ENCODE assay signal across 8 cellular contexts in genomic region chr6:1608976-1609661, GRCh38. TPM values are rescaled to one million over a fixed set of nuclear protein-coding genes. Genes with fewer than 3 reads are reported as not detected.
DNase-seq lines count a peak whose midpoint lies in the region; ATAC-seq, FAIRE-seq and TF ChIP-seq lines count a peak whose summit lies in the region.

No MANE protein-coding gene starts in this region.

- intact Hi-C loops in GM12878 (cut with micrococcal nuclease; ENCODE audit: unreplicated experiment): loop anchor here (10.0 kb wide), 1 partner anchor 166 kb away; no protein-coding TSS in a partner anchor
- intact Hi-C loops in lower leg skin (cut with DNase I; ENCODE audit: low total_unique reads): loop anchor here (5.0 kb wide), 1 partner anchor 743 kb away; no protein-coding TSS in a partner anchor
- intact Hi-C loops in vagina (cut with DNase I): loop anchor here (5.0 to 10.0 kb wide), 5 partner anchors 78 to 1158 kb away; partner anchors contain the start of gene WRNIP1

- CTCF ChIA-PET in GM12878 (lab: Yijun Ruan, JAX): interaction anchor here (1.5 to 3.4 kb wide), 2 partner anchors 12 to 494 kb away, joined by 3 to 19 read pairs; no protein-coding TSS in a partner anchor

- no TSS peak for BruUV-seq in GM12878 (replicated peaks; lab: Mats Ljungman, UMichigan)

- no peaks in the 10 kb centered on the region; the same call in 2 of the 3 replicates for H3K9me3 ChIP-seq in GM12878 (replicated peaks; ENCODE audit: control insufficient read depth, insufficient read depth, low read length)
- H3K9me3 ChIP-seq in vagina: no peaks in the 10 kb centered on the region

- FAIRE-seq in GM12878 (lab: Jason Lieb, UNC): no peak

- no peaks in the 10 kb centered on the region for H3K79me2 ChIP-seq in GM12878 (ENCODE audit: control insufficient read depth, insufficient read depth, low read length)

- RAD21 ChIA-PET in GM12878 (lab: Charles Lee; ENCODE audit: unreplicated experiment): interaction anchor here (1.5 to 2.3 kb wide), 2 partner anchors 495 to 839 kb away, joined by 4 to 8 read pairs; no protein-coding TSS in a partner anchor

- H3K36me3 ChIP-seq in GM12878 (ENCODE audit: control insufficient read depth in 2 of 2, insufficient read depth in 2 of 2, low read length in 1 of 2): no peaks in the 10 kb centered on the region
- H3K36me3 ChIP-seq in vagina: no peaks in the 10 kb centered on the region

- H2AFZ ChIP-seq in GM12878 (ENCODE audit: control insufficient read depth, low read depth, low read length): peak overlapping the region; percentile 53

- H3K27me3 ChIP-seq in GM12878 (replicated peaks in 1 of 2; ENCODE audit: control insufficient read depth in 2 of 2, insufficient read depth in 2 of 2, low read length in 1 of 2) (peaks cover 29 to 41% of the 10 kb centered on the region in 2 experiments), vagina (peaks cover 32% of the 10 kb centered on the region)

- H3K27ac ChIP-seq in GM12878 (ENCODE audit: control insufficient read depth, insufficient read depth) (no peak overlapping the region), vagina (peak overlapping the region; percentile 71)

- POLR2A ChIA-PET in GM12878 (lab: Charles Lee): no interaction called here

- H3K4me2 ChIP-seq in GM12878 (ENCODE audit: control insufficient read depth, insufficient read depth): peak overlapping the region; percentile 87; the same call in 1 of the 2 replicates

- in situ Hi-C loops in KBM-7 (cut with MboI; ENCODE audit: low pct_unique_long_range_greater_than_20kb, low sequenced_read_pairs): no loop called here
- in situ Hi-C loops in GM12878 (cut with MboI): loop anchor here (5.0 kb wide), 1 partner anchor 583 kb away; no protein-coding TSS in a partner anchor

- SMC1A ChIA-PET in GM12878 (lab: Charles Lee; ENCODE audit: uncharacterized antibody, unreplicated experiment): interaction anchor here (1.0 kb wide), 1 partner anchor 495 kb away, joined by 4 read pairs; no protein-coding TSS in a partner anchor

- ATAC-seq in GM12878: no peak

- H4K20me1 ChIP-seq in GM12878 (ENCODE audit: control insufficient read depth, insufficient read depth): 0 out of 2 replicates have a peak, but pooled peaks cover 6% of the 10 kb centered on the region

- H3K4me3 ChIP-seq in GM08714 (ENCODE audit: low read length): peak overlapping the region; percentile 38; the same call in 1 of the 2 replicates
- peak overlapping the region; percentile 72; the same call in 1 of the 2 replicates for H3K4me3 ChIP-seq in GM12878
- H3K4me3 ChIP-seq in lower leg skin (ENCODE audit: low read depth, poor library complexity, severe bottlenecking): peak overlapping the region; percentile 52
- peak overlapping the region; percentile 59 to 72 for H3K4me3 ChIP-seq in vagina

- no peak for TF ChIP-seq EP300 in GM12878 (IDR thresholded peaks at IDR 0.05; ENCODE audit: borderline replicate concordance in 1 of 2, control insufficient read depth in 1 of 2, low read depth in 2 of 2, low read length in 2 of 2)

- TF ChIP-seq POLR2A in GM12878 (IDR thresholded peaks at IDR 0.05; ENCODE audit: low read depth, low read length): no peak
- no peak for TF ChIP-seq POLR2A in lower leg skin (IDR thresholded peaks at IDR 0.05)
- TF ChIP-seq POLR2A in vagina (IDR thresholded peaks at IDR 0.05): no peak

- 2% methylated on average over 40 of the region's 70 CpGs for WGBS in GM12878 (ENCODE audit: insufficient coverage, insufficient replicate concordance, low lambda C conversion rate, missing lambda C conversion rate)
- 1 to 2% methylated on average over 48 of the region's 70 CpGs for WGBS in lower leg skin, 2 donors

- DNase-seq in KBM-7 (peak; percentile 32), GM12878 (ENCODE audit: low read depth, low spot score) (no peak), lower leg skin (ENCODE audit: low spot score in 2 of 2) (peak in 1 of 2 donors; percentile 89), vagina (ENCODE audit: extremely low spot score in 2 of 2) (no peak), SKM-1 (lab: John Stamatoyannopoulos, UW; ENCODE audit: unreplicated experiment) (no peak), amygdala (lab: John Stamatoyannopoulos, UW) (no peak), dedifferentiated amniotic fluid mesenchymal stem cell (ENCODE audit: extremely low spot score) (no peak)

- no peak for TF ChIP-seq CTCF in GM12878 (IDR thresholded peaks at IDR 0.05 in 2 of 3, conservative IDR thresholded peaks at IDR 0.05 in 1 of 3; ENCODE audit: control insufficient read depth in 2 of 3, extremely low read depth in 1 of 3, insufficient read depth in 1 of 3, low read depth in 3 of 3, low read length in 3 of 3)
- no peak for TF ChIP-seq CTCF in lower leg skin (IDR thresholded peaks at IDR 0.05)
- no peak for TF ChIP-seq CTCF in vagina (IDR thresholded peaks at IDR 0.05)

- TF ChIP-seq RAD21 in GM12878 (IDR thresholded peaks at IDR 0.05; ENCODE audit: insufficient read depth, low read depth, low read length): no peak

- H3K9ac ChIP-seq in GM12878 (ENCODE audit: control insufficient read depth, insufficient read depth, low read length): no peak overlapping the region; the same call in 1 of the 2 replicates

- H3K4me1 ChIP-seq in GM12878 (ENCODE audit: control insufficient read depth, insufficient read depth, low read length) (peaks cover 10% of the 10 kb centered on the region), vagina (peaks cover 56% of the 10 kb centered on the region)

TF ChIP-seq in GM12878, 131 proteins besides CTCF, POLR2A, EP300 and RAD21:
- TF ChIP-seq SKIL (IDR thresholded peaks at IDR 0.05; ENCODE audit: low read depth, poor library complexity, severe bottlenecking): no peak
- TF ChIP-seq SUZ12 (IDR thresholded peaks at IDR 0.05; ENCODE audit: unreplicated experiment): peak; percentile 31
- TF ChIP-seq EZH2 (IDR thresholded peaks at IDR 0.05; ENCODE audit: borderline replicate concordance, control insufficient read depth, low read depth, low read length): peak; percentile 66; the same call in 1 of the 2 replicates
- no peak for TF ChIP-seq HDAC2 (IDR thresholded peaks at IDR 0.05)
- no peak for TF ChIP-seq BMI1 (IDR thresholded peaks at IDR 0.05; ENCODE audit: borderline replicate concordance)
- TF ChIP-seq ESRRA (IDR thresholded peaks at IDR 0.05; ENCODE audit: low read length): no peak
- no peak for TF ChIP-seq CBFB (IDR thresholded peaks at IDR 0.05; ENCODE audit: low read depth)
- no peak for TF ChIP-seq SIX5 (IDR thresholded peaks at IDR 0.05; ENCODE audit: low read depth, low read length, severe bottlenecking)
- TF ChIP-seq KDM1A (IDR thresholded peaks at IDR 0.05; ENCODE audit: borderline replicate concordance): no peak
- no peak for TF ChIP-seq USF1 (IDR thresholded peaks at IDR 0.05; ENCODE audit: borderline replicate concordance, extremely low read length, insufficient read depth, low read depth, low read length)
- no peak for TF ChIP-seq CREM (IDR thresholded peaks at IDR 0.05; ENCODE audit: low read depth)

RNA-seq across cellular contexts. Expression of gene FOXC1, which starts 0.6 kb away (rescaled TPM):
- not detected in 2 replicates for total RNA-seq in GM12878 (2013; cell fraction: nucleolus; rRNA removed)
- 0.38 and 0.51 TPM in 2 replicates for total RNA-seq in GM12878 (2014; rRNA removed)
- 0.37 and 0.45 TPM in 2 replicates for total RNA-seq in GM12878 (2014; rRNA removed; fragmentation: Illumina TruSeq; extraction: Trizol)
- 1.5 and 1.7 TPM in 2 replicates for total RNA-seq in GM12878 (2021)
- 0.26 TPM for polyA plus RNA-seq in GM12878 (2011; ENCODE audit: low read depth)
- polyA plus RNA-seq in GM12878 (2011; rRNA removed): 0.17 and 0.26 TPM in 2 replicates
- polyA plus RNA-seq in GM12878 (2011; cell fraction: cytosol; rRNA removed): 0.07 and 0.17 TPM in 2 replicates
- polyA plus RNA-seq in GM12878 (2011; cell fraction: nucleus; rRNA removed): 0.19 and 0.31 TPM in 2 replicates
- polyA plus RNA-seq in GM12878 (2012): 0.24 and 0.38 TPM in 2 replicates
- polyA plus RNA-seq in GM12878 (2014; fragmentation: Illumina TruSeq; extraction: Trizol): 0.81 and 0.97 TPM in 2 replicates
- polyA plus RNA-seq in GM12878 (2014; fragmentation: Nextera tagmentation; extraction: Ambion mirVana): under 1 TPM; 0.13 to 0.26 TPM
- polyA plus RNA-seq in GM12878 (2014; rRNA removed): 0.60 and 0.94 TPM in 2 replicates
- not detected for polyA plus RNA-seq in GM12878 (2016; fragmentation: Nextera tagmentation; extraction: Ambion mirVana)
- polyA minus RNA-seq in GM12878 (2011; rRNA and poly(A)+ RNA removed): 0.15 TPM in 1 of 2 replicates, not detected in the other
- 0.53 and 0.83 TPM in 2 replicates for polyA minus RNA-seq in GM12878 (2011; cell fraction: cytosol; rRNA and poly(A)+ RNA removed)
- polyA minus RNA-seq in GM12878 (2011; cell fraction: nucleus; rRNA and poly(A)+ RNA removed): 0.12 and 0.57 TPM in 2 replicates
- 10 to 100 TPM in 3 of 4 donors, 1 to 10 TPM in 1; 7.1 to 39.2 (median 27.5) TPM for total RNA-seq in lower leg skin
- 9.8 TPM for total RNA-seq in vagina
